1 cellular context compared by ENCODE assay signal in the genomic region with DNA sequence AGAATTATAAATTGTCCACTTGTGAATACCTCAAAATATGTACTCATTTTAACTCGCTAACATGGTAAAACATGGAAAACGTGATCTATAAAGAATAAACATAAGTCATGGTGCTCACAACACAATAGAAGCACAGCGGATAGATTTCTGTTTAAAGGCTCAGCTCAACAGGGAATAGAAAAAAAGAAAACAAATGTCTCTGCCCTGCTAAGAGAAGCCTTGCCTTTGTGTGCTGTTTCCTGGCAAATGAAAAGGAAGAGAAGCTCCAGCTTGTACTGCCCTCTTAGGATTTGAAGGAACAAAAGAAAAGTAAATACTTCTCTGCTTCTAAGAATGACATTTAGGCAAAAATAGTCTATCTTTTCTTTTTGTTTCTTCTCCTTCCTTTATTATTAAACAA.
TF ChIP-seq lines count a peak whose summit lies in the region.

No MANE protein-coding gene starts in this region.

TF ChIP-seq in SK-N-SH, 30 proteins besides CTCF, POLR2A, EP300 and RAD21 (continued from another document):
- TF ChIP-seq, protein P1, sequence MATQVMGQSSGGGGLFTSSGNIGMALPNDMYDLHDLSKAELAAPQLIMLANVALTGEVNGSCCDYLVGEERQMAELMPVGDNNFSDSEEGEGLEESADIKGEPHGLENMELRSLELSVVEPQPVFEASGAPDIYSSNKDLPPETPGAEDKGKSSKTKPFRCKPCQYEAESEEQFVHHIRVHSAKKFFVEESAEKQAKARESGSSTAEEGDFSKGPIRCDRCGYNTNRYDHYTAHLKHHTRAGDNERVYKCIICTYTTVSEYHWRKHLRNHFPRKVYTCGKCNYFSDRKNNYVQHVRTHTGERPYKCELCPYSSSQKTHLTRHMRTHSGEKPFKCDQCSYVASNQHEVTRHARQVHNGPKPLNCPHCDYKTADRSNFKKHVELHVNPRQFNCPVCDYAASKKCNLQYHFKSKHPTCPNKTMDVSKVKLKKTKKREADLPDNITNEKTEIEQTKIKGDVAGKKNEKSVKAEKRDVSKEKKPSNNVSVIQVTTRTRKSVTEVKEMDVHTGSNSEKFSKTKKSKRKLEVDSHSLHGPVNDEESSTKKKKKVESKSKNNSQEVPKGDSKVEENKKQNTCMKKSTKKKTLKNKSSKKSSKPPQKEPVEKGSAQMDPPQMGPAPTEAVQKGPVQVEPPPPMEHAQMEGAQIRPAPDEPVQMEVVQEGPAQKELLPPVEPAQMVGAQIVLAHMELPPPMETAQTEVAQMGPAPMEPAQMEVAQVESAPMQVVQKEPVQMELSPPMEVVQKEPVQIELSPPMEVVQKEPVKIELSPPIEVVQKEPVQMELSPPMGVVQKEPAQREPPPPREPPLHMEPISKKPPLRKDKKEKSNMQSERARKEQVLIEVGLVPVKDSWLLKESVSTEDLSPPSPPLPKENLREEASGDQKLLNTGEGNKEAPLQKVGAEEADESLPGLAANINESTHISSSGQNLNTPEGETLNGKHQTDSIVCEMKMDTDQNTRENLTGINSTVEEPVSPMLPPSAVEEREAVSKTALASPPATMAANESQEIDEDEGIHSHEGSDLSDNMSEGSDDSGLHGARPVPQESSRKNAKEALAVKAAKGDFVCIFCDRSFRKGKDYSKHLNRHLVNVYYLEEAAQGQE (IDR thresholded peaks at IDR 0.05; ENCODE audit: low read depth, low read length): no peak
- TF ChIP-seq TAF1 (IDR thresholded peaks at IDR 0.05; ENCODE audit: borderline replicate concordance, low read depth, low read length): no peak
- TF ChIP-seq, protein P2, sequence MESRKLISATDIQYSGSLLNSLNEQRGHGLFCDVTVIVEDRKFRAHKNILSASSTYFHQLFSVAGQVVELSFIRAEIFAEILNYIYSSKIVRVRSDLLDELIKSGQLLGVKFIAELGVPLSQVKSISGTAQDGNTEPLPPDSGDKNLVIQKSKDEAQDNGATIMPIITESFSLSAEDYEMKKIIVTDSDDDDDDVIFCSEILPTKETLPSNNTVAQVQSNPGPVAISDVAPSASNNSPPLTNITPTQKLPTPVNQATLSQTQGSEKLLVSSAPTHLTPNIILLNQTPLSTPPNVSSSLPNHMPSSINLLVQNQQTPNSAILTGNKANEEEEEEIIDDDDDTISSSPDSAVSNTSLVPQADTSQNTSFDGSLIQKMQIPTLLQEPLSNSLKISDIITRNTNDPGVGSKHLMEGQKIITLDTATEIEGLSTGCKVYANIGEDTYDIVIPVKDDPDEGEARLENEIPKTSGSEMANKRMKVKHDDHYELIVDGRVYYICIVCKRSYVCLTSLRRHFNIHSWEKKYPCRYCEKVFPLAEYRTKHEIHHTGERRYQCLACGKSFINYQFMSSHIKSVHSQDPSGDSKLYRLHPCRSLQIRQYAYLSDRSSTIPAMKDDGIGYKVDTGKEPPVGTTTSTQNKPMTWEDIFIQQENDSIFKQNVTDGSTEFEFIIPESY (IDR thresholded peaks at IDR 0.05; ENCODE audit: borderline replicate concordance, low read depth): no peak
- TF ChIP-seq JUND (IDR thresholded peaks at IDR 0.05): no peak
- no peak for TF ChIP-seq SMC3 (IDR thresholded peaks at IDR 0.05; ENCODE audit: low read depth, low read length)
- TF ChIP-seq, protein P3, sequence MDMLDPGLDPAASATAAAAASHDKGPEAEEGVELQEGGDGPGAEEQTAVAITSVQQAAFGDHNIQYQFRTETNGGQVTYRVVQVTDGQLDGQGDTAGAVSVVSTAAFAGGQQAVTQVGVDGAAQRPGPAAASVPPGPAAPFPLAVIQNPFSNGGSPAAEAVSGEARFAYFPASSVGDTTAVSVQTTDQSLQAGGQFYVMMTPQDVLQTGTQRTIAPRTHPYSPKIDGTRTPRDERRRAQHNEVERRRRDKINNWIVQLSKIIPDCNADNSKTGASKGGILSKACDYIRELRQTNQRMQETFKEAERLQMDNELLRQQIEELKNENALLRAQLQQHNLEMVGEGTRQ (IDR thresholded peaks at IDR 0.05; ENCODE audit: borderline replicate concordance, low read depth, low read length): no peak
- TF ChIP-seq FOXM1 (IDR thresholded peaks at IDR 0.05; ENCODE audit: low read depth): no peak
- no peak for TF ChIP-seq MXI1 (IDR thresholded peaks at IDR 0.05; ENCODE audit: low read depth, low read length)
- TF ChIP-seq GATA2 (CRISPR knock-in tag; IDR thresholded peaks at IDR 0.05): no peak
- TF ChIP-seq, protein P4, sequence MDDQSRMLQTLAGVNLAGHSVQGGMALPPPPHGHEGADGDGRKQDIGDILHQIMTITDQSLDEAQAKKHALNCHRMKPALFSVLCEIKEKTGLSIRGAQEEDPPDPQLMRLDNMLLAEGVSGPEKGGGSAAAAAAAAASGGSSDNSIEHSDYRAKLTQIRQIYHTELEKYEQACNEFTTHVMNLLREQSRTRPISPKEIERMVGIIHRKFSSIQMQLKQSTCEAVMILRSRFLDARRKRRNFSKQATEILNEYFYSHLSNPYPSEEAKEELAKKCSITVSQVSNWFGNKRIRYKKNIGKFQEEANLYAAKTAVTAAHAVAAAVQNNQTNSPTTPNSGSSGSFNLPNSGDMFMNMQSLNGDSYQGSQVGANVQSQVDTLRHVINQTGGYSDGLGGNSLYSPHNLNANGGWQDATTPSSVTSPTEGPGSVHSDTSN (IDR thresholded peaks at IDR 0.05): no peak
- no peak for TF ChIP-seq NFIC (IDR thresholded peaks at IDR 0.05; ENCODE audit: borderline replicate concordance)
- TF ChIP-seq FOXJ3 (CRISPR knock-in tag; IDR thresholded peaks at IDR 0.05): no peak
- TF ChIP-seq, protein P5, sequence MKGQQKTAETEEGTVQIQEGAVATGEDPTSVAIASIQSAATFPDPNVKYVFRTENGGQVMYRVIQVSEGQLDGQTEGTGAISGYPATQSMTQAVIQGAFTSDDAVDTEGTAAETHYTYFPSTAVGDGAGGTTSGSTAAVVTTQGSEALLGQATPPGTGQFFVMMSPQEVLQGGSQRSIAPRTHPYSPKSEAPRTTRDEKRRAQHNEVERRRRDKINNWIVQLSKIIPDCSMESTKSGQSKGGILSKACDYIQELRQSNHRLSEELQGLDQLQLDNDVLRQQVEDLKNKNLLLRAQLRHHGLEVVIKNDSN (IDR thresholded peaks at IDR 0.05; ENCODE audit: borderline replicate concordance, low read depth): no peak
- no peak for TF ChIP-seq RFX5 (IDR thresholded peaks at IDR 0.05; ENCODE audit: low read length)
TF ChIP-seq in SK-N-SH: peak in this region for 0.
